Comparison of ENCODE assay signal across 8 cellular contexts in genomic region chr20:45639687-45640086, GRCh38. TPM values are rescaled to one million over a fixed set of nuclear protein-coding genes. Genes with fewer than 3 reads are reported as not detected.
"Had no signal": no experiment of that assay in that cellular context is flagged by ENCODE, and none has a peak within 500 bp of the region (broad histone marks: within the 10 kb centered on the region; RNA-seq: fewer than 3 reads in every experiment).

No MANE protein-coding gene starts in this region.

- ATAC-seq: GM23338 had no signal

- DNase-seq: H9, HCEC 1CT, KG1 had no signal

- H3K4me2 ChIP-seq: GM23338 had no signal

- H3K4me3 Mint-ChIP-seq: GM23338, H9, IgD-negative memory B cell had no signal

- H3K4me3 ChIP-seq: GM23338 had no signal

- H3K27ac Mint-ChIP-seq: GM23338, IgD-negative memory B cell had no signal

- FAIRE-seq: H1, H54 had no signal

- H3K36me3 Mint-ChIP-seq: IgD-negative memory B cell had no signal

- H2AFZ ChIP-seq: GM23338 had no signal

- H3K4me1 Mint-ChIP-seq: GM23338, H9, IgD-negative memory B cell had no signal

RNA-seq across cellular contexts. Expression of gene WFDC9, which starts 8.6 kb away (rescaled TPM):
- total RNA-seq: GM23338, H1, H9, HT-29 had no signal
- polyA plus RNA-seq: GM23338, H1, IgD-negative memory B cell had no signal

RNA-seq across cellular contexts. Expression of gene WFDC10A, which starts 10.1 kb away (rescaled TPM):
- total RNA-seq: GM23338, H1, H9, HT-29 had no signal
- polyA plus RNA-seq: GM23338, H1, IgD-negative memory B cell had no signal

RNA-seq across cellular contexts. Expression of gene WFDC11, which starts 30.4 kb away (rescaled TPM):
- total RNA-seq: GM23338, H1, H9, HT-29 had no signal
- polyA plus RNA-seq: GM23338, H1, IgD-negative memory B cell had no signal
